Comparison of ENCODE assay signal across 1 cellular context in the genomic region with DNA sequence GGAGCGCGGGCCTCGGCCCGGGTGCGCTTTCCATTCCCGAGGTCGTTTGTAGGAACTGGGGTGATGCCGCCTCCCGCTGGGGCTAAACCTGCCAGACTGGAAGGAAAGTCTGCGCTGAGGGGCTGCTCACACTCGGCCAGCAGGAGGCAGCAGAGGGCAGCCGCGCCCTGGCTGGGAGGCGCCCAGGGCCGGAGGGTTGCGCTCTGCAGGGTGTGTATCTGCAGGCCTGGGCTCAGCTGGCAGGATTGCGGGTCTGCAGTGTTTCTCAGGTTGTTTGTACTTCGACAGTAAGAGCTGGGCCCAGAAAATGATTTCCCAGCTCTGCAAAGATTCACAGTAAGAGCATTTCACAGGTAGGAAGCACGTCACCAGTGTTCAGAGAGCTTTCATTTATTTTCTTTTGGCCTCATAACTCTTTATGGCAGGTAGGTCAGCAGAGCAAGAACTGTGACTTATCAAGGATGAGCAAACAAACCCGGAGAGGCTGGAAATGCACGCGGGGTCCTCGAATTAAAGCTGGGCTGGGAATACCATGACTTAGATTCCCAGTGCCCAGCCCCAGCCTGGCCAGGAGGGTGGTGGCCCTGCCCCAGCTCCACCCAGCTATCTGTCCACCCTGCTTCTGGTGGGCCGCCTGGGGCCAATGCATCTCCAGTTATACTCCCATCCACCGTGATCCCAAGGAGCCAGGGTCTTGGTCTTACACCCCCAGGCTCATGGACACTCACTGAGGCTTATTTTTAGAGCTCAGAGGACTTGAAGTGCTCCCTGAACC.
TF ChIP-seq lines count a peak whose summit lies in the region.

No MANE protein-coding gene starts in this region.

TF ChIP-seq in H1, 55 proteins besides CTCF, POLR2A, EP300 and RAD21 (continued from another document):
- TF ChIP-seq, protein P1, sequence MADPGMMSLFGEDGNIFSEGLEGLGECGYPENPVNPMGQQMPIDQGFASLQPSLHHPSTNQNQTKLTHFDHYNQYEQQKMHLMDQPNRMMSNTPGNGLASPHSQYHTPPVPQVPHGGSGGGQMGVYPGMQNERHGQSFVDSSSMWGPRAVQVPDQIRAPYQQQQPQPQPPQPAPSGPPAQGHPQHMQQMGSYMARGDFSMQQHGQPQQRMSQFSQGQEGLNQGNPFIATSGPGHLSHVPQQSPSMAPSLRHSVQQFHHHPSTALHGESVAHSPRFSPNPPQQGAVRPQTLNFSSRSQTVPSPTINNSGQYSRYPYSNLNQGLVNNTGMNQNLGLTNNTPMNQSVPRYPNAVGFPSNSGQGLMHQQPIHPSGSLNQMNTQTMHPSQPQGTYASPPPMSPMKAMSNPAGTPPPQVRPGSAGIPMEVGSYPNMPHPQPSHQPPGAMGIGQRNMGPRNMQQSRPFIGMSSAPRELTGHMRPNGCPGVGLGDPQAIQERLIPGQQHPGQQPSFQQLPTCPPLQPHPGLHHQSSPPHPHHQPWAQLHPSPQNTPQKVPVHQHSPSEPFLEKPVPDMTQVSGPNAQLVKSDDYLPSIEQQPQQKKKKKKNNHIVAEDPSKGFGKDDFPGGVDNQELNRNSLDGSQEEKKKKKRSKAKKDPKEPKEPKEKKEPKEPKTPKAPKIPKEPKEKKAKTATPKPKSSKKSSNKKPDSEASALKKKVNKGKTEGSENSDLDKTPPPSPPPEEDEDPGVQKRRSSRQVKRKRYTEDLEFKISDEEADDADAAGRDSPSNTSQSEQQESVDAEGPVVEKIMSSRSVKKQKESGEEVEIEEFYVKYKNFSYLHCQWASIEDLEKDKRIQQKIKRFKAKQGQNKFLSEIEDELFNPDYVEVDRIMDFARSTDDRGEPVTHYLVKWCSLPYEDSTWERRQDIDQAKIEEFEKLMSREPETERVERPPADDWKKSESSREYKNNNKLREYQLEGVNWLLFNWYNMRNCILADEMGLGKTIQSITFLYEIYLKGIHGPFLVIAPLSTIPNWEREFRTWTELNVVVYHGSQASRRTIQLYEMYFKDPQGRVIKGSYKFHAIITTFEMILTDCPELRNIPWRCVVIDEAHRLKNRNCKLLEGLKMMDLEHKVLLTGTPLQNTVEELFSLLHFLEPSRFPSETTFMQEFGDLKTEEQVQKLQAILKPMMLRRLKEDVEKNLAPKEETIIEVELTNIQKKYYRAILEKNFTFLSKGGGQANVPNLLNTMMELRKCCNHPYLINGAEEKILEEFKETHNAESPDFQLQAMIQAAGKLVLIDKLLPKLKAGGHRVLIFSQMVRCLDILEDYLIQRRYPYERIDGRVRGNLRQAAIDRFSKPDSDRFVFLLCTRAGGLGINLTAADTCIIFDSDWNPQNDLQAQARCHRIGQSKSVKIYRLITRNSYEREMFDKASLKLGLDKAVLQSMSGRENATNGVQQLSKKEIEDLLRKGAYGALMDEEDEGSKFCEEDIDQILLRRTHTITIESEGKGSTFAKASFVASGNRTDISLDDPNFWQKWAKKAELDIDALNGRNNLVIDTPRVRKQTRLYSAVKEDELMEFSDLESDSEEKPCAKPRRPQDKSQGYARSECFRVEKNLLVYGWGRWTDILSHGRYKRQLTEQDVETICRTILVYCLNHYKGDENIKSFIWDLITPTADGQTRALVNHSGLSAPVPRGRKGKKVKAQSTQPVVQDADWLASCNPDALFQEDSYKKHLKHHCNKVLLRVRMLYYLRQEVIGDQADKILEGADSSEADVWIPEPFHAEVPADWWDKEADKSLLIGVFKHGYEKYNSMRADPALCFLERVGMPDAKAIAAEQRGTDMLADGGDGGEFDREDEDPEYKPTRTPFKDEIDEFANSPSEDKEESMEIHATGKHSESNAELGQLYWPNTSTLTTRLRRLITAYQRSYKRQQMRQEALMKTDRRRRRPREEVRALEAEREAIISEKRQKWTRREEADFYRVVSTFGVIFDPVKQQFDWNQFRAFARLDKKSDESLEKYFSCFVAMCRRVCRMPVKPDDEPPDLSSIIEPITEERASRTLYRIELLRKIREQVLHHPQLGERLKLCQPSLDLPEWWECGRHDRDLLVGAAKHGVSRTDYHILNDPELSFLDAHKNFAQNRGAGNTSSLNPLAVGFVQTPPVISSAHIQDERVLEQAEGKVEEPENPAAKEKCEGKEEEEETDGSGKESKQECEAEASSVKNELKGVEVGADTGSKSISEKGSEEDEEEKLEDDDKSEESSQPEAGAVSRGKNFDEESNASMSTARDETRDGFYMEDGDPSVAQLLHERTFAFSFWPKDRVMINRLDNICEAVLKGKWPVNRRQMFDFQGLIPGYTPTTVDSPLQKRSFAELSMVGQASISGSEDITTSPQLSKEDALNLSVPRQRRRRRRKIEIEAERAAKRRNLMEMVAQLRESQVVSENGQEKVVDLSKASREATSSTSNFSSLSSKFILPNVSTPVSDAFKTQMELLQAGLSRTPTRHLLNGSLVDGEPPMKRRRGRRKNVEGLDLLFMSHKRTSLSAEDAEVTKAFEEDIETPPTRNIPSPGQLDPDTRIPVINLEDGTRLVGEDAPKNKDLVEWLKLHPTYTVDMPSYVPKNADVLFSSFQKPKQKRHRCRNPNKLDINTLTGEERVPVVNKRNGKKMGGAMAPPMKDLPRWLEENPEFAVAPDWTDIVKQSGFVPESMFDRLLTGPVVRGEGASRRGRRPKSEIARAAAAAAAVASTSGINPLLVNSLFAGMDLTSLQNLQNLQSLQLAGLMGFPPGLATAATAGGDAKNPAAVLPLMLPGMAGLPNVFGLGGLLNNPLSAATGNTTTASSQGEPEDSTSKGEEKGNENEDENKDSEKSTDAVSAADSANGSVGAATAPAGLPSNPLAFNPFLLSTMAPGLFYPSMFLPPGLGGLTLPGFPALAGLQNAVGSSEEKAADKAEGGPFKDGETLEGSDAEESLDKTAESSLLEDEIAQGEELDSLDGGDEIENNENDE (IDR thresholded peaks at IDR 0.05; ENCODE audit: insufficient replicate concordance, low read length), result no peak
- TF ChIP-seq RNF2 (IDR thresholded peaks at IDR 0.05; ENCODE audit: borderline replicate concordance, low read depth, low read length, missing control alignments, poor library complexity, severe bottlenecking) (no peak), CTBP2 (IDR thresholded peaks at IDR 0.05; ENCODE audit: borderline replicate concordance, insufficient read depth, insufficient read length, low read length) (no peak), CHD2 (IDR thresholded peaks at IDR 0.05; ENCODE audit: low read length) (no peak), TBP (IDR thresholded peaks at IDR 0.05; ENCODE audit: low read depth, low read length) (no peak), PHF8 (conservative IDR thresholded peaks at IDR 0.05; ENCODE audit: low read depth, low read length) (no peak), BCL11A (IDR thresholded peaks at IDR 0.05; ENCODE audit: low read depth in 2 of 2, low read length in 2 of 2) (no peak), CREB1 (IDR thresholded peaks at IDR 0.05) (no peak), SP1 (IDR thresholded peaks at IDR 0.05; ENCODE audit: low read depth, low read length) (0 out of 2 replicates have a peak, but pooled peaks have one; percentile 11), HDAC2 (IDR thresholded peaks at IDR 0.05; ENCODE audit: borderline replicate concordance in 1 of 2, low read depth in 2 of 2, low read length in 2 of 2) (no peak)
- TF ChIP-seq, protein P2, sequence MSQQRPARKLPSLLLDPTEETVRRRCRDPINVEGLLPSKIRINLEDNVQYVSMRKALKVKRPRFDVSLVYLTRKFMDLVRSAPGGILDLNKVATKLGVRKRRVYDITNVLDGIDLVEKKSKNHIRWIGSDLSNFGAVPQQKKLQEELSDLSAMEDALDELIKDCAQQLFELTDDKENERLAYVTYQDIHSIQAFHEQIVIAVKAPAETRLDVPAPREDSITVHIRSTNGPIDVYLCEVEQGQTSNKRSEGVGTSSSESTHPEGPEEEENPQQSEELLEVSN (IDR thresholded peaks at IDR 0.05), result no peak
- TF ChIP-seq, protein P3, sequence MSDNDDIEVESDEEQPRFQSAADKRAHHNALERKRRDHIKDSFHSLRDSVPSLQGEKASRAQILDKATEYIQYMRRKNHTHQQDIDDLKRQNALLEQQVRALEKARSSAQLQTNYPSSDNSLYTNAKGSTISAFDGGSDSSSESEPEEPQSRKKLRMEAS (IDR thresholded peaks at IDR 0.05), result 0 out of 2 replicates have a peak, but pooled peaks have one; percentile 15
